1 cellular context compared by ENCODE assay signal in the genomic region with DNA sequence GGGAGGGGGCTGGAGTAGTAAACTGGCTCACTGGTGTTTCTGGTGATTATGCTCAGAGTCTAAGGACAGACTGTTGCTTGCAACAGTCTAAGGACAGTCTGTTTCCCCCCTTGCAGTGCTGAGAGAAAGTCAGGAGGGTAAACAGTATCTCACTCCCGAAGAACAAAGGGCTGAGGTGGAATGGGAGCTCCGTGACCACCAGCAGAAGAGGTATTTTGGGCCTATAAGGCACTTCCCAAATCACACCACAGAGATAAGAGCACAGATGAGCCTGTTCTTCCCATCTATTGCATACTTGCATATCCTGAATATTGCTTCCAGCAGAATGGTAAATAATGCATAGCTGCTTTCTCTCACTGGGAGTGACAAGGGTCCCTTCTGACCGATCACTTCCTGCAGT.
TF ChIP-seq lines count a peak whose summit lies in the region.

No MANE protein-coding gene starts in this region.

TF ChIP-seq in WTC11, 78 proteins besides CTCF, POLR2A, EP300 and RAD21 (continued from another document):
- TF ChIP-seq MLX (CRISPR knock-in tag; IDR thresholded peaks at IDR 0.05) (no peak), CBFB (CRISPR knock-in tag; IDR thresholded peaks at IDR 0.05; ENCODE audit: low read depth) (no peak), GRHL2 (CRISPR knock-in tag; IDR thresholded peaks at IDR 0.05; ENCODE audit: insufficient replicate concordance, severe bottlenecking) (no peak), RELA (CRISPR knock-in tag; IDR thresholded peaks at IDR 0.05; ENCODE audit: borderline replicate concordance) (no peak), E2F5 (CRISPR knock-in tag; IDR thresholded peaks at IDR 0.05) (no peak)
TF ChIP-seq in WTC11: peak in this region for 0.
